ENCODE assay signal across 9 cellular contexts in the genomic region with DNA sequence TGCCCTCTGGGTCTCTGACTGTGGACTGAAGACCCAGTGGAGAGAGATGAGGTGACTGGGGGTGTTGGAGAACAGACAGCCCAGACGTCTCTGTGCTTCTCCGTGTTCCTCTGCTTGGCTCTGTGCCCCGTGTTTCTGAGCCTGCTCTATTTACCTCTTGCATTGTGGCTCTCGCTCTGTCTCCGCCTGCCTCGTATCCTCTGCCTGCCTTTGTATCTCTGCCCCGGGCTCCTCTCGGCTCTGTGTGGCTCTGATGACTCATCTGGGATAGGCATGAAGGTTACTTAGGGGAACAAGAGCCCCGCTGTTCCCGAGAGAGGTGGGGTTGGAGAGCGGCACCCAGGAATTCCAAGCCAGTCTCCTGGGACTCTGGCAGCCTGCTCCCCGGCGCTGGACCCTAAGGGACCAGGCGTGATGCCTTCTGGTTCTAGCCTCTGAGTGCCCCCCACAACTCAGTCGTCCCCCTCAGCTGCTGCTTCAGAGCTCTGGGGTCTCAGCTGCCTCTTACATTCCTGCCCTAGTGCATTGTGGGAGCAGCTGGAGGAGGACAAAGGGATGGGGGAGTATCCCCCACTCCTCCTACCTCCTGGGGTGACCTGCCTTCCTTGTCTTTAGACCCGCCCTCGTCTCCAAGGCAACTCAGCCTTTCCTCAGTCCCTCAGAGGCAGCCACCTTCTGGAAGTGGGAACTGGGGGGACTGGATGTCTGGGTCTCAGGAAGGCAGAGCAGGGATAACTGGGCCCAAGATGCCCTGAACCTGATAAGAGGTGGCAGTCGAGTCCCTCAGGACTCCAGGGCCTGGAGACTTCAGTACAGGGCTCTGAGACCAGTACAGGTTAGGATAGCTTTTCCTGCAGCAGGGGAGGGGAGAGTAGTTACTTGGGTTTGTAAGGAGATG. TPM values are rescaled to one million over a fixed set of nuclear protein-coding genes. Genes with fewer than 3 reads are reported as not detected.
DNase-seq lines count a peak whose midpoint lies in the region; ATAC-seq, FAIRE-seq and TF ChIP-seq lines count a peak whose summit lies in the region.
"Had no signal": no experiment of that assay in that cellular context is flagged by ENCODE, and none has a peak within 500 bp of the region (broad histone marks: within the 10 kb centered on the region; RNA-seq: fewer than 3 reads in every experiment).

No MANE protein-coding gene starts in this region.

- BruUV-seq in HepG2 (replicated peaks; lab: Mats Ljungman, UMichigan), result TSS peak; percentile 34

- peak overlapping the region; percentile 90 for H3K4me2 ChIP-seq in HepG2 (ENCODE audit: low read depth, low read length)
- H3K4me2 ChIP-seq: KMS-11 had no signal

- DNase-seq in CD4-positive, alpha-beta T cell, result peak in 5 of 10 experiments; percentile 22 to 44 (median 41)
- DNase-seq in SW 1271 (lab: John Stamatoyannopoulos, UW) (peak; percentile 45 to 80), dermis blood vessel endothelial cell (peak; percentile 55), HepG2 (ENCODE audit: low spot score) (peak; percentile 95)
- DNase-seq in stimulated activated naive B cell treated with anti-CD40 and anti-IgM and Interleukin-4, amounts not matched to agents 10 μg/mL and 1 μg/mL and 100 μg/mL, for 72 hours, result no peak
- DNase-seq in NK-92 treated with Interleukin-12 subunit alpha and Interleukin-12 subunit beta, amount 100 ng/mL, for 24 hours (lab: John Stamatoyannopoulos, UW), result no peak

- peaks cover 29% of the 10 kb centered on the region for H3K36me3 ChIP-seq in HUES48 (ENCODE audit: control insufficient read depth, insufficient read depth, low read length)
- H3K36me3 ChIP-seq in HepG2 (replicated peaks in 1 of 2; ENCODE audit: control insufficient read depth in 1 of 2, insufficient read depth in 2 of 2, low read length in 2 of 2), result peaks cover 12 to 27% of the 10 kb centered on the region in 2 experiments

- peak overlapping the region; percentile 54 for H3K27ac Mint-ChIP-seq in CD4-positive, alpha-beta T cell
- peak overlapping the region; percentile 76 for H3K27ac Mint-ChIP-seq in stimulated activated naive B cell treated with anti-CD40 and anti-IgM and Interleukin-4, amounts not matched to agents 10 μg/mL and 1 μg/mL and 100 μg/mL, for 72 hours

- no peaks in the 10 kb centered on the region for H3K9me3 Mint-ChIP-seq in CD4-positive, alpha-beta T cell
- no peaks in the 10 kb centered on the region for H3K9me3 Mint-ChIP-seq in stimulated activated naive B cell treated with anti-CD40 and anti-IgM and Interleukin-4, amounts not matched to agents 10 μg/mL and 1 μg/mL and 100 μg/mL, for 72 hours

- H3K4me1 ChIP-seq in HUES48 (ENCODE audit: control insufficient read depth, insufficient read depth, low read length) (peaks cover 41% of the 10 kb centered on the region), HepG2 (ENCODE audit: insufficient read depth, low read length) (peaks cover 49% of the 10 kb centered on the region)

- no peak overlapping the region for H3K27ac ChIP-seq in CD4-positive, alpha-beta T cell (ENCODE audit: low read depth, low read length)
- H3K27ac ChIP-seq in HUES48 (ENCODE audit: low read depth, low read length), result peak overlapping the region; percentile 94
- H3K27ac ChIP-seq in HepG2 (ENCODE audit: extremely low read length, insufficient read depth, low read length), result peak overlapping the region; percentile 50
- H3K27ac ChIP-seq: KMS-11 had no signal

- no peak for TF ChIP-seq CTCF in CD4-positive, alpha-beta T cell (IDR thresholded peaks at IDR 0.05)
- TF ChIP-seq CTCF in HepG2 (CRISPR knock-in tag; IDR thresholded peaks at IDR 0.05), result no peak

- no peaks in the 10 kb centered on the region for H3K27me3 Mint-ChIP-seq in CD4-positive, alpha-beta T cell
- H3K27me3 Mint-ChIP-seq in stimulated activated naive B cell treated with anti-CD40 and anti-IgM and Interleukin-4, amounts not matched to agents 10 μg/mL and 1 μg/mL and 100 μg/mL, for 72 hours, result no peaks in the 10 kb centered on the region

- intact Hi-C loops in CD4-positive, alpha-beta T cell (cut with DNase I, micrococcal nuclease), result loop anchor here in 1 of 2 experiments (2.0 to 10.0 kb wide), 2 partner anchors 21 to 431 kb away; no protein-coding TSS in a partner anchor
- intact Hi-C loops in HepG2 (cut with micrococcal nuclease; ENCODE audit: unreplicated experiment), result loop anchor here (1.0 kb wide), 1 partner anchor 21 kb away; no protein-coding TSS in a partner anchor

- CTCF ChIA-PET in CD4-positive, alpha-beta T cell (lab: Charles Lee), result interaction anchor here (1.3 kb wide), 1 partner anchor 58 kb away, joined by 3 read pairs; no protein-coding TSS in a partner anchor
- CTCF ChIA-PET in HepG2 (lab: Yijun Ruan, JAX; ENCODE audit: low intra/inter-chr PET ratio, low total read pairs), result no interaction called here

- no peak; the same call in 1 of the 2 replicates for TF ChIP-seq RAD21 in HepG2 (CRISPR knock-in tag; IDR thresholded peaks at IDR 0.05)

- peak overlapping the region; percentile 86 for H3K4me3 Mint-ChIP-seq in CD4-positive, alpha-beta T cell
- H3K4me3 Mint-ChIP-seq in stimulated activated naive B cell treated with anti-CD40 and anti-IgM and Interleukin-4, amounts not matched to agents 10 μg/mL and 1 μg/mL and 100 μg/mL, for 72 hours, result peak overlapping the region; percentile 52 to 83

- peak; percentile 92 for FAIRE-seq in HepG2 (lab: Jason Lieb, UNC)

- H3K4me1 Mint-ChIP-seq in CD4-positive, alpha-beta T cell (ENCODE audit: low read depth), result peaks cover 33% of the 10 kb centered on the region
- peaks cover 42 to 59% of the 10 kb centered on the region in 2 donors for H3K4me1 Mint-ChIP-seq in stimulated activated naive B cell treated with anti-CD40 and anti-IgM and Interleukin-4, amounts not matched to agents 10 μg/mL and 1 μg/mL and 100 μg/mL, for 72 hours

- H3K4me3 ChIP-seq in HUES48 (ENCODE audit: low read depth, low read length) (peak overlapping the region; percentile 75), HepG2 (replicated peaks in 1 of 3; ENCODE audit: insufficient read depth in 1 of 3, low read depth in 2 of 3, low read length in 3 of 3) (peak overlapping the region; percentile 80 to 91 (median 82))

- TF ChIP-seq POLR2A in HepG2 (IDR thresholded peaks at IDR 0.05; ENCODE audit: insufficient read depth in 1 of 2, low read depth in 2 of 2, low read length in 2 of 2), result no peak; a peak in 1 of 4 replicates

- POLR2A ChIA-PET in CD4-positive, alpha-beta T cell (lab: Charles Lee), result interaction anchor here (1.1 kb wide), 1 partner anchor 22 kb away, joined by 4 read pairs; a partner anchor contains a TSS
- POLR2A ChIA-PET in HepG2 (lab: Yijun Ruan, JAX), result interaction anchor here (1.1 to 5.9 kb wide), 6 partner anchors 20 to 122 kb away, joined by 3 to 45 read pairs (median 15); a partner anchor contains a TSS

- peak; percentile 74 for ATAC-seq in CD4-positive, alpha-beta T cell (ENCODE audit: poor library complexity)
- ATAC-seq in HepG2, result peak; percentile 74
- no peak for ATAC-seq in stimulated activated naive B cell treated with anti-CD40 and anti-IgM and Interleukin-4, amounts not matched to agents 10 μg/mL and 1 μg/mL and 100 μg/mL, for 72 hours (replicated peaks)
- ATAC-seq in GM18858 (IDR thresholded peaks at IDR 0.05; ENCODE audit: unreplicated experiment), result no peak

- H3K9me3 ChIP-seq in CD4-positive, alpha-beta T cell (ENCODE audit: control insufficient read depth, low read length), result no peaks in the 10 kb centered on the region
- H3K9me3 ChIP-seq in HUES48 (ENCODE audit: control insufficient read depth, insufficient read depth, low read length) (no peaks in the 10 kb centered on the region), HepG2 (ENCODE audit: low read length) (no peaks in the 10 kb centered on the region)

- in situ Hi-C loops in HepG2 (cut with HindIII; ENCODE audit: extremely low pct_ligation_motif_present, low pct_unique_long_range_greater_than_20kb), result no loop called here

- peaks cover 19% of the 10 kb centered on the region for H3K79me2 ChIP-seq in HepG2 (ENCODE audit: insufficient read depth, low read length)

- peaks cover 10% of the 10 kb centered on the region for H3K36me3 Mint-ChIP-seq in CD4-positive, alpha-beta T cell (ENCODE audit: low read depth)
- peaks cover 10 to 13% of the 10 kb centered on the region in 2 donors for H3K36me3 Mint-ChIP-seq in stimulated activated naive B cell treated with anti-CD40 and anti-IgM and Interleukin-4, amounts not matched to agents 10 μg/mL and 1 μg/mL and 100 μg/mL, for 72 hours

- 18% methylated on average over 15 of the region's 18 CpGs for WGBS in HepG2 (ENCODE audit: low lambda C conversion rate)

- TF ChIP-seq EP300 in HepG2 (IDR thresholded peaks at IDR 0.05; ENCODE audit: low read depth in 2 of 2, low read length in 2 of 2) (peak in 1 of 2 experiments; percentile 41; a peak in 1 of 4 replicates), HepG2 (CRISPR knock-in tag; IDR thresholded peaks at IDR 0.05; ENCODE audit: borderline replicate concordance) (no peak)

- H2AFZ ChIP-seq in HepG2 (ENCODE audit: low read length), result no peak overlapping the region

- peak overlapping the region; percentile 43 for H3K9ac ChIP-seq in HUES48 (ENCODE audit: low read depth, low read length)
- peak overlapping the region; percentile 65 for H3K9ac ChIP-seq in HepG2 (ENCODE audit: insufficient read depth, low read depth, low read length)
- H3K9ac ChIP-seq: KMS-11 had no signal

- H3K27me3 ChIP-seq in CD4-positive, alpha-beta T cell (ENCODE audit: control insufficient read depth, insufficient read depth, low read length), result no peaks in the 10 kb centered on the region
- no peaks in the 10 kb centered on the region for H3K27me3 ChIP-seq in HUES48 (ENCODE audit: control insufficient read depth, insufficient read depth, low read length)
- peaks cover 6 to 14% of the 10 kb centered on the region in 2 experiments for H3K27me3 ChIP-seq in HepG2 (ENCODE audit: control insufficient read depth in 1 of 2, insufficient read depth in 2 of 2, low read length in 2 of 2)

- H4K20me1 ChIP-seq in HepG2 (ENCODE audit: insufficient read depth, low read length), result peaks cover 4% of the 10 kb centered on the region; the same call in 1 of the 2 replicates

RNA-seq across cellular contexts. Expression of a gene that starts 1.9 kb away (rescaled TPM):
- 1 to 10 TPM; 6.5 to 6.6 TPM for total RNA-seq in CD4-positive, alpha-beta T cell
- total RNA-seq in dermis blood vessel endothelial cell (8.5 and 9.1 TPM in 2 replicates), HepG2 (2016; rRNA removed; fragmentation: Illumina TruSeq; extraction: Trizol) (7.0 and 16.7 TPM in 2 replicates)
- total RNA-seq in HepG2 (2016; cell fraction: cytosol; rRNA removed; fragmentation: Illumina TruSeq; extraction: Trizol; ENCODE audit: low read depth), result 5.8 and 8.2 TPM in 2 replicates
- total RNA-seq in HepG2 (2016; cell fraction: insoluble cytoplasmic fraction; rRNA removed; fragmentation: Illumina TruSeq; extraction: Trizol), result 6.0 and 18.2 TPM in 2 replicates
- total RNA-seq in HepG2 (2016; cell fraction: membrane; rRNA removed; fragmentation: Illumina TruSeq; extraction: Trizol), result 8.1 and 9.1 TPM in 2 replicates
- total RNA-seq in HepG2 (2016; cell fraction: nucleus; rRNA removed; fragmentation: Illumina TruSeq; extraction: Trizol), result 18.1 and 22.9 TPM in 2 replicates
- polyA plus RNA-seq in HepG2 (2011; rRNA removed), result 20.2 and 25.0 TPM in 2 replicates
- 18.2 and 20.9 TPM in 2 replicates for polyA plus RNA-seq in HepG2 (2011; cell fraction: cytosol; rRNA removed)
- 49.4 and 65.3 TPM in 2 replicates for polyA plus RNA-seq in HepG2 (2011; cell fraction: nucleus; rRNA removed)
- polyA plus RNA-seq in HepG2 (2012), result 21.2 TPM in 2 replicates
- 1.3 and 1.5 TPM in 2 replicates for polyA plus RNA-seq in HepG2 (2016; cell fraction: cytosol; fragmentation: Illumina TruSeq; extraction: Trizol; ENCODE audit: low read depth)
- polyA plus RNA-seq in HepG2 (2016; cell fraction: insoluble cytoplasmic fraction; fragmentation: Illumina TruSeq; extraction: Trizol; ENCODE audit: low read depth), result 6.6 and 7.2 TPM in 2 replicates
- polyA plus RNA-seq in HepG2 (2016; cell fraction: membrane; fragmentation: Illumina TruSeq; extraction: Trizol; ENCODE audit: low read depth), result 3.5 and 3.7 TPM in 2 replicates
- polyA plus RNA-seq in HepG2 (2016; cell fraction: nucleus; fragmentation: Illumina TruSeq; extraction: Trizol; ENCODE audit: insufficient read depth, low read depth), result 37.9 and 40.3 TPM in 2 replicates
- polyA minus RNA-seq in HepG2 (2011; rRNA and poly(A)+ RNA removed; ENCODE audit: low replicate concordance), result 53.5 and 64.7 TPM in 2 replicates
- 28.8 and 29.1 TPM in 2 replicates for polyA minus RNA-seq in HepG2 (2011; cell fraction: cytosol; rRNA and poly(A)+ RNA removed)
- 25.2 and 31.7 TPM in 2 replicates for polyA minus RNA-seq in HepG2 (2011; cell fraction: nucleus; rRNA and poly(A)+ RNA removed)

RNA-seq across cellular contexts. Expression of a gene that starts 21.8 kb away (rescaled TPM):
- total RNA-seq in CD4-positive, alpha-beta T cell, result 10 to 100 TPM in 1 of 2 experiments, 1 to 10 TPM in 1; 7.7 to 10.7 TPM
- total RNA-seq in dermis blood vessel endothelial cell (16.2 and 26.4 TPM in 2 replicates), HepG2 (2016; rRNA removed; fragmentation: Illumina TruSeq; extraction: Trizol) (15.9 and 18.0 TPM in 2 replicates)
- total RNA-seq in HepG2 (2016; cell fraction: cytosol; rRNA removed; fragmentation: Illumina TruSeq; extraction: Trizol; ENCODE audit: low read depth), result 1.5 and 3.1 TPM in 2 replicates
- 14.1 and 17.5 TPM in 2 replicates for total RNA-seq in HepG2 (2016; cell fraction: insoluble cytoplasmic fraction; rRNA removed; fragmentation: Illumina TruSeq; extraction: Trizol)
- total RNA-seq in HepG2 (2016; cell fraction: membrane; rRNA removed; fragmentation: Illumina TruSeq; extraction: Trizol), result 4.5 and 5.7 TPM in 2 replicates
- 27.0 and 30.2 TPM in 2 replicates for total RNA-seq in HepG2 (2016; cell fraction: nucleus; rRNA removed; fragmentation: Illumina TruSeq; extraction: Trizol)
- 49.3 and 58.3 TPM in 2 replicates for polyA plus RNA-seq in HepG2 (2011; rRNA removed)
- polyA plus RNA-seq in HepG2 (2011; cell fraction: cytosol; rRNA removed), result 19.9 and 20.1 TPM in 2 replicates
- polyA plus RNA-seq in HepG2 (2011; cell fraction: nucleus; rRNA removed), result 258 and 287 TPM in 2 replicates
- 29.0 and 51.4 TPM in 2 replicates for polyA plus RNA-seq in HepG2 (2012)
- 2.6 and 3.1 TPM in 2 replicates for polyA plus RNA-seq in HepG2 (2016; cell fraction: cytosol; fragmentation: Illumina TruSeq; extraction: Trizol; ENCODE audit: low read depth)
- 25.8 and 31.0 TPM in 2 replicates for polyA plus RNA-seq in HepG2 (2016; cell fraction: insoluble cytoplasmic fraction; fragmentation: Illumina TruSeq; extraction: Trizol; ENCODE audit: low read depth)
- 4.9 and 6.0 TPM in 2 replicates for polyA plus RNA-seq in HepG2 (2016; cell fraction: membrane; fragmentation: Illumina TruSeq; extraction: Trizol; ENCODE audit: low read depth)
- 114 and 125 TPM in 2 replicates for polyA plus RNA-seq in HepG2 (2016; cell fraction: nucleus; fragmentation: Illumina TruSeq; extraction: Trizol; ENCODE audit: insufficient read depth, low read depth)
- 25.0 and 30.0 TPM in 2 replicates for polyA minus RNA-seq in HepG2 (2011; rRNA and poly(A)+ RNA removed; ENCODE audit: low replicate concordance)
- 4.9 and 8.5 TPM in 2 replicates for polyA minus RNA-seq in HepG2 (2011; cell fraction: cytosol; rRNA and poly(A)+ RNA removed)
- 61.3 and 64.4 TPM in 2 replicates for polyA minus RNA-seq in HepG2 (2011; cell fraction: nucleus; rRNA and poly(A)+ RNA removed)

RNA-seq across cellular contexts. Expression of a gene that starts 27.8 kb away (rescaled TPM):
- total RNA-seq in CD4-positive, alpha-beta T cell, result 10 to 100 TPM; 19.3 to 21.7 TPM
- total RNA-seq in dermis blood vessel endothelial cell (11.7 and 20.5 TPM in 2 replicates), HepG2 (2016; rRNA removed; fragmentation: Illumina TruSeq; extraction: Trizol) (45.9 and 71.8 TPM in 2 replicates)
- 12.3 and 14.4 TPM in 2 replicates for total RNA-seq in HepG2 (2016; cell fraction: cytosol; rRNA removed; fragmentation: Illumina TruSeq; extraction: Trizol; ENCODE audit: low read depth)
- total RNA-seq in HepG2 (2016; cell fraction: insoluble cytoplasmic fraction; rRNA removed; fragmentation: Illumina TruSeq; extraction: Trizol), result 38.9 and 75.5 TPM in 2 replicates
- 27.5 and 28.2 TPM in 2 replicates for total RNA-seq in HepG2 (2016; cell fraction: membrane; rRNA removed; fragmentation: Illumina TruSeq; extraction: Trizol)
- total RNA-seq in HepG2 (2016; cell fraction: nucleus; rRNA removed; fragmentation: Illumina TruSeq; extraction: Trizol), result 63.3 and 78.0 TPM in 2 replicates
- polyA plus RNA-seq in HepG2 (2011; rRNA removed), result 61.8 and 68.8 TPM in 2 replicates
- 21.9 and 29.1 TPM in 2 replicates for polyA plus RNA-seq in HepG2 (2011; cell fraction: cytosol; rRNA removed)
- polyA plus RNA-seq in HepG2 (2011; cell fraction: nucleus; rRNA removed), result 392 and 449 TPM in 2 replicates
- 45.5 and 49.9 TPM in 2 replicates for polyA plus RNA-seq in HepG2 (2012)
- 9.2 and 9.4 TPM in 2 replicates for polyA plus RNA-seq in HepG2 (2016; cell fraction: cytosol; fragmentation: Illumina TruSeq; extraction: Trizol; ENCODE audit: low read depth)
- polyA plus RNA-seq in HepG2 (2016; cell fraction: insoluble cytoplasmic fraction; fragmentation: Illumina TruSeq; extraction: Trizol; ENCODE audit: low read depth), result 31.3 and 38.2 TPM in 2 replicates
- polyA plus RNA-seq in HepG2 (2016; cell fraction: membrane; fragmentation: Illumina TruSeq; extraction: Trizol; ENCODE audit: low read depth), result 17.7 and 19.1 TPM in 2 replicates
- 189 and 203 TPM in 2 replicates for polyA plus RNA-seq in HepG2 (2016; cell fraction: nucleus; fragmentation: Illumina TruSeq; extraction: Trizol; ENCODE audit: insufficient read depth, low read depth)
- polyA minus RNA-seq in HepG2 (2011; rRNA and poly(A)+ RNA removed; ENCODE audit: low replicate concordance), result 37.3 and 128 TPM in 2 replicates
- 32.2 and 37.4 TPM in 2 replicates for polyA minus RNA-seq in HepG2 (2011; cell fraction: cytosol; rRNA and poly(A)+ RNA removed)
- polyA minus RNA-seq in HepG2 (2011; cell fraction: nucleus; rRNA and poly(A)+ RNA removed), result 56.0 and 56.3 TPM in 2 replicates

RNA-seq across cellular contexts. Expression of a gene that starts 45.7 kb away (rescaled TPM):
- total RNA-seq in CD4-positive, alpha-beta T cell, result not detected
- total RNA-seq in dermis blood vessel endothelial cell (not detected in 2 replicates), HepG2 (2016; rRNA removed; fragmentation: Illumina TruSeq; extraction: Trizol) (not detected in 2 replicates)
- not detected in 2 replicates for total RNA-seq in HepG2 (2016; cell fraction: cytosol; rRNA removed; fragmentation: Illumina TruSeq; extraction: Trizol; ENCODE audit: low read depth)
- not detected in 2 replicates for total RNA-seq in HepG2 (2016; cell fraction: insoluble cytoplasmic fraction; rRNA removed; fragmentation: Illumina TruSeq; extraction: Trizol)
- not detected in 2 replicates for total RNA-seq in HepG2 (2016; cell fraction: membrane; rRNA removed; fragmentation: Illumina TruSeq; extraction: Trizol)
- not detected in 2 replicates for total RNA-seq in HepG2 (2016; cell fraction: nucleus; rRNA removed; fragmentation: Illumina TruSeq; extraction: Trizol)
- not detected in 2 replicates for polyA plus RNA-seq in HepG2 (2011; rRNA removed)
- polyA plus RNA-seq in HepG2 (2011; cell fraction: cytosol; rRNA removed), result not detected in 2 replicates
- polyA plus RNA-seq in HepG2 (2011; cell fraction: nucleus; rRNA removed), result not detected in 2 replicates
- not detected in 2 replicates for polyA plus RNA-seq in HepG2 (2012)
- not detected in 2 replicates for polyA plus RNA-seq in HepG2 (2016; cell fraction: cytosol; fragmentation: Illumina TruSeq; extraction: Trizol; ENCODE audit: low read depth)
- polyA plus RNA-seq in HepG2 (2016; cell fraction: insoluble cytoplasmic fraction; fragmentation: Illumina TruSeq; extraction: Trizol; ENCODE audit: low read depth), result not detected in 2 replicates
- not detected in 2 replicates for polyA plus RNA-seq in HepG2 (2016; cell fraction: membrane; fragmentation: Illumina TruSeq; extraction: Trizol; ENCODE audit: low read depth)
- not detected in 2 replicates for polyA plus RNA-seq in HepG2 (2016; cell fraction: nucleus; fragmentation: Illumina TruSeq; extraction: Trizol; ENCODE audit: insufficient read depth, low read depth)
- polyA minus RNA-seq in HepG2 (2011; rRNA and poly(A)+ RNA removed; ENCODE audit: low replicate concordance), result not detected in 2 replicates
- not detected in 2 replicates for polyA minus RNA-seq in HepG2 (2011; cell fraction: cytosol; rRNA and poly(A)+ RNA removed)
- not detected in 2 replicates for polyA minus RNA-seq in HepG2 (2011; cell fraction: nucleus; rRNA and poly(A)+ RNA removed)

RNA-seq across cellular contexts. Expression of a gene that starts 54.5 kb away (rescaled TPM):
- not detected for total RNA-seq in CD4-positive, alpha-beta T cell
- total RNA-seq in dermis blood vessel endothelial cell (not detected in 2 replicates), HepG2 (2016; rRNA removed; fragmentation: Illumina TruSeq; extraction: Trizol) (not detected in 2 replicates)
- not detected in 2 replicates for total RNA-seq in HepG2 (2016; cell fraction: cytosol; rRNA removed; fragmentation: Illumina TruSeq; extraction: Trizol; ENCODE audit: low read depth)
- not detected in 2 replicates for total RNA-seq in HepG2 (2016; cell fraction: insoluble cytoplasmic fraction; rRNA removed; fragmentation: Illumina TruSeq; extraction: Trizol)
- total RNA-seq in HepG2 (2016; cell fraction: membrane; rRNA removed; fragmentation: Illumina TruSeq; extraction: Trizol), result not detected in 2 replicates
- not detected in 2 replicates for total RNA-seq in HepG2 (2016; cell fraction: nucleus; rRNA removed; fragmentation: Illumina TruSeq; extraction: Trizol)
- not detected in 2 replicates for polyA plus RNA-seq in HepG2 (2011; rRNA removed)
- polyA plus RNA-seq in HepG2 (2011; cell fraction: cytosol; rRNA removed), result not detected in 2 replicates
- not detected in 2 replicates for polyA plus RNA-seq in HepG2 (2011; cell fraction: nucleus; rRNA removed)
- polyA plus RNA-seq in HepG2 (2012), result not detected in 2 replicates
- not detected in 2 replicates for polyA plus RNA-seq in HepG2 (2016; cell fraction: cytosol; fragmentation: Illumina TruSeq; extraction: Trizol; ENCODE audit: low read depth)
- not detected in 2 replicates for polyA plus RNA-seq in HepG2 (2016; cell fraction: insoluble cytoplasmic fraction; fragmentation: Illumina TruSeq; extraction: Trizol; ENCODE audit: low read depth)
- not detected in 2 replicates for polyA plus RNA-seq in HepG2 (2016; cell fraction: membrane; fragmentation: Illumina TruSeq; extraction: Trizol; ENCODE audit: low read depth)
- polyA plus RNA-seq in HepG2 (2016; cell fraction: nucleus; fragmentation: Illumina TruSeq; extraction: Trizol; ENCODE audit: insufficient read depth, low read depth), result not detected in 2 replicates
- polyA minus RNA-seq in HepG2 (2011; rRNA and poly(A)+ RNA removed; ENCODE audit: low replicate concordance), result not detected in 2 replicates
- polyA minus RNA-seq in HepG2 (2011; cell fraction: cytosol; rRNA and poly(A)+ RNA removed), result not detected in 2 replicates
- not detected in 2 replicates for polyA minus RNA-seq in HepG2 (2011; cell fraction: nucleus; rRNA and poly(A)+ RNA removed)

Comparison
In these comparisons a context has a peak if more than half of its experiments do, and no peak if none do; other contexts are left out.
1. ATAC-seq: peak in CD4-positive, alpha-beta T cell (single experiment) and HepG2 (single experiment); none in stimulated activated naive B cell treated with anti-CD40 and anti-IgM and Interleukin-4, amounts not matched to agents 10 μg/mL and 1 μg/mL and 100 μg/mL, for 72 hours (0 of 2) and GM18858 (single experiment).
2. DNase-seq: peak in SW 1271 (2 of 2), dermis blood vessel endothelial cell (single experiment) and HepG2 (single experiment); none in stimulated activated naive B cell treated with anti-CD40 and anti-IgM and Interleukin-4, amounts not matched to agents 10 μg/mL and 1 μg/mL and 100 μg/mL, for 72 hours (single experiment) and NK-92 treated with Interleukin-12 subunit alpha and Interleukin-12 subunit beta, amount 100 ng/mL, for 24 hours (single experiment).